1 cellular context compared by ENCODE assay signal in the genomic region with DNA sequence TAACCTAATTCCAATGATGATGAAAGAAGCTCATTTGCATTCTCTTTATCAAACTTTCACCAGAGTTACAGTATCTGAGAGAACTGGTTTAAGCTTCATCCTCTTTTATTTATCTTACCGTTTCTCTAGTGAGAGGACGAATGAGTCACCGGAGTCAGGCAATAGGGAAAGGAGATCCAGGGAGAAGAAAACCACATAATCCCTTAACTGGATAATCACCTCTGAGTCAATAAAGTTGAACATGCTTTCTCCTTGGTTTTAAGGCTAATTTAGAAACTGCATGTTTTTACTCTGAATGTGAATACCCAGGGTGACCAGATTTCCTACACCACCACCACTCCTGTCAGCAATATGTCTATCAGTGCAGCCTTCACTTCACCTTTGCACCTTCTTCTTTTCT.
TF ChIP-seq lines count a peak whose summit lies in the region.

No MANE protein-coding gene starts in this region.

TF ChIP-seq in HepG2, 621 proteins besides CTCF, POLR2A, EP300 and RAD21 (continued from another document):
- TF ChIP-seq ZNF205 (CRISPR knock-in tag; IDR thresholded peaks at IDR 0.05) (no peak), MXI1 (IDR thresholded peaks at IDR 0.05; ENCODE audit: borderline replicate concordance, low read depth, low read length) (no peak), GFI1 (CRISPR knock-in tag; IDR thresholded peaks at IDR 0.05; ENCODE audit: borderline replicate concordance) (no peak)
